Comparison of ENCODE assay signal across 8 cellular contexts in genomic region chr15:98649621-98649995, GRCh38. TPM values are rescaled to one million over a fixed set of nuclear protein-coding genes. Genes with fewer than 3 reads are reported as not detected.
DNase-seq lines count a peak whose midpoint lies in the region; ATAC-seq and TF ChIP-seq lines count a peak whose summit lies in the region.

No MANE protein-coding gene starts in this region.

- ATAC-seq in HG02885 (IDR thresholded peaks at IDR 0.05; ENCODE audit: poor library complexity, unreplicated experiment) = no peak

- peaks cover 37% of the 10 kb centered on the region for H3K4me1 Mint-ChIP-seq in mesothelial cell of epicardium
- peaks cover 43% of the 10 kb centered on the region for H3K4me1 Mint-ChIP-seq in stimulated activated naive CD8-positive, alpha-beta T cell treated with anti-CD3 and anti-CD28 coated beads, Interleukin-15, Interleukin-2, amounts not matched to agents 100 ng/mL and 50 ng/mL, for 24 hours (ENCODE audit: low read depth)

- peaks cover 2% of the 10 kb centered on the region for H3K27me3 ChIP-seq in AG04450 (ENCODE audit: control insufficient read depth, insufficient read depth, low read length)
- H3K27me3 ChIP-seq in HUES48 (ENCODE audit: control insufficient read depth, insufficient read depth, low read length) = peaks cover 4% of the 10 kb centered on the region; the same call in 1 of the 2 replicates
- peaks cover 11% of the 10 kb centered on the region for H3K27me3 ChIP-seq in effector memory CD4-positive, alpha-beta T cell (replicated peaks; ENCODE audit: control insufficient read depth, insufficient read depth, low read length, poor library complexity, severe bottlenecking)

- H3K27ac Mint-ChIP-seq in mesothelial cell of epicardium = peak overlapping the region; percentile 95
- H3K27ac Mint-ChIP-seq in stimulated activated naive CD8-positive, alpha-beta T cell treated with anti-CD3 and anti-CD28 coated beads, Interleukin-15, Interleukin-2, amounts not matched to agents 100 ng/mL and 50 ng/mL, for 24 hours = peak overlapping the region; percentile 67

- DNase-seq in AG04450 (ENCODE audit: low read depth, low spot score) = no peak
- peak; percentile 40 to 48 for DNase-seq in activated CD4-positive, alpha-beta T cell treated with anti-CD3 and anti-CD28 coated beads, Interleukin-2, amount 50 U/mL, for 4 hours
- no peak for DNase-seq in effector memory CD4-positive, alpha-beta T cell
- DNase-seq in mesothelial cell of epicardium (ENCODE audit: low spot score in 2 of 2, unreplicated experiment in 2 of 2) = peak in 1 of 2 experiments; percentile 63
- no peak for DNase-seq in OCI-M2 (lab: John Stamatoyannopoulos, UW; ENCODE audit: unreplicated experiment)

- no peaks in the 10 kb centered on the region for H3K9me3 Mint-ChIP-seq in mesothelial cell of epicardium
- H3K9me3 Mint-ChIP-seq in stimulated activated naive CD8-positive, alpha-beta T cell treated with anti-CD3 and anti-CD28 coated beads, Interleukin-15, Interleukin-2, amounts not matched to agents 100 ng/mL and 50 ng/mL, for 24 hours = no peaks in the 10 kb centered on the region

- no peaks in the 10 kb centered on the region for H3K36me3 ChIP-seq in HUES48 (ENCODE audit: control insufficient read depth, insufficient read depth, low read length)
- H3K36me3 ChIP-seq in effector memory CD4-positive, alpha-beta T cell (ENCODE audit: control insufficient read depth, insufficient read depth, low read length) = no peaks in the 10 kb centered on the region

- H3K27ac ChIP-seq in AG04450 (ENCODE audit: low read depth, low read length) (peak overlapping the region; percentile 80), HUES48 (ENCODE audit: low read depth, low read length) (peak overlapping the region; percentile 99)
- peak overlapping the region; percentile 62 for H3K27ac ChIP-seq in effector memory CD4-positive, alpha-beta T cell (ENCODE audit: insufficient read depth, low read length, poor library complexity, severe bottlenecking)

- peak overlapping the region; percentile 86 for H3K9ac ChIP-seq in HUES48 (ENCODE audit: low read depth, low read length)

- peak overlapping the region; percentile 88 for H3K4me3 ChIP-seq in AG04450 (ENCODE audit: low read depth, low read length)
- H3K4me3 ChIP-seq in HUES48 (ENCODE audit: low read depth, low read length) = peak overlapping the region; percentile 93
- peak overlapping the region; percentile 71 for H3K4me3 ChIP-seq in effector memory CD4-positive, alpha-beta T cell (ENCODE audit: insufficient read depth, low read depth, low read length, poor library complexity, severe bottlenecking)

- POLR2A ChIA-PET in AG04450 (lab: Yijun Ruan, JAX) = interaction anchor here (1.2 kb wide), 1 partner anchor 207 kb away, joined by 5 read pairs; no protein-coding TSS in a partner anchor

- peak overlapping the region; percentile 95 for H3K4me3 Mint-ChIP-seq in mesothelial cell of epicardium
- peak overlapping the region; percentile 79 for H3K4me3 Mint-ChIP-seq in stimulated activated naive CD8-positive, alpha-beta T cell treated with anti-CD3 and anti-CD28 coated beads, Interleukin-15, Interleukin-2, amounts not matched to agents 100 ng/mL and 50 ng/mL, for 24 hours

- peak; percentile 21; the same call in 1 of the 2 replicates for TF ChIP-seq CTCF in AG04450 (IDR thresholded peaks at IDR 0.05; ENCODE audit: low read depth, low read length)
- no peak for TF ChIP-seq CTCF in mesothelial cell of epicardium (IDR thresholded peaks at IDR 0.05; ENCODE audit: unreplicated experiment)

- no peaks in the 10 kb centered on the region for H3K36me3 Mint-ChIP-seq in mesothelial cell of epicardium
- H3K36me3 Mint-ChIP-seq in stimulated activated naive CD8-positive, alpha-beta T cell treated with anti-CD3 and anti-CD28 coated beads, Interleukin-15, Interleukin-2, amounts not matched to agents 100 ng/mL and 50 ng/mL, for 24 hours (ENCODE audit: low read depth) = no peaks in the 10 kb centered on the region

- peaks cover 3% of the 10 kb centered on the region for H3K27me3 Mint-ChIP-seq in mesothelial cell of epicardium (ENCODE audit: low read depth)
- H3K27me3 Mint-ChIP-seq in stimulated activated naive CD8-positive, alpha-beta T cell treated with anti-CD3 and anti-CD28 coated beads, Interleukin-15, Interleukin-2, amounts not matched to agents 100 ng/mL and 50 ng/mL, for 24 hours = peaks cover 45% of the 10 kb centered on the region

- peaks cover 42% of the 10 kb centered on the region for H3K4me1 ChIP-seq in HUES48 (ENCODE audit: control insufficient read depth, insufficient read depth, low read length)
- H3K4me1 ChIP-seq in effector memory CD4-positive, alpha-beta T cell (ENCODE audit: control insufficient read depth, insufficient read depth, low read length, poor library complexity, severe bottlenecking) = peaks cover 11% of the 10 kb centered on the region

- CTCF ChIA-PET in AG04450 (lab: Charles Lee) = no interaction called here

- H3K9me3 ChIP-seq in AG04450 (ENCODE audit: control insufficient read depth, insufficient read depth, low read length) (no peaks in the 10 kb centered on the region; the same call in 1 of the 2 replicates), HUES48 (ENCODE audit: control insufficient read depth, insufficient read depth, low read length) (no peaks in the 10 kb centered on the region)
- H3K9me3 ChIP-seq in effector memory CD4-positive, alpha-beta T cell (ENCODE audit: control insufficient read depth, low read length) = no peaks in the 10 kb centered on the region

RNA-seq across cellular contexts. Expression of gene IGF1R, which starts 1.3 kb away (rescaled TPM):
- polyA plus RNA-seq in AG04450 (2011; rRNA removed) = 21.6 and 35.4 TPM in 2 replicates
- polyA minus RNA-seq in AG04450 (2011; rRNA and poly(A)+ RNA removed) = 114 and 148 TPM in 2 replicates
- 110 to 113 TPM (median 113 TPM) in 3 replicates for total RNA-seq in mesothelial cell of epicardium

Comparison
In these comparisons a context has a peak if more than half of its experiments do, and no peak if none do; other contexts are left out.
1. DNase-seq: peak in activated CD4-positive, alpha-beta T cell treated with anti-CD3 and anti-CD28 coated beads, Interleukin-2, amount 50 U/mL, for 4 hours (2 of 2); none in AG04450 (single experiment), effector memory CD4-positive, alpha-beta T cell (0 of 3) and OCI-M2 (single experiment).
2. Peak in every context shown above with its lines, with median percentiles within 50 percentile points of each other: H3K27ac ChIP-seq and H3K4me3 ChIP-seq.